In genomic region chr2:173076557-173077345, GRCh38 we compare ENCODE assay signal across 8 cellular contexts. TPM values are rescaled to one million over a fixed set of nuclear protein-coding genes. Genes with fewer than 3 reads are reported as not detected.
A peak's percentile ranks its signal among the peaks of the same experiment; 100 is the strongest.
DNase-seq lines count a peak whose midpoint lies in the region; ATAC-seq and TF ChIP-seq lines count a peak whose summit lies in the region.

No MANE protein-coding gene starts in this region.

- CTCF ChIA-PET in PC-3 (lab: Charles Lee), result no interaction called here

- H3K36me3 Mint-ChIP-seq in brain, result peaks cover 7% of the 10 kb centered on the region

- peaks cover 16 to 34% (median 26%) of the 10 kb centered on the region in 10 experiments for H3K4me1 ChIP-seq in BLaER1 treated with 17β-estradiol and CSF1 and Interleukin-3, amounts not matched to agents 10 nM and 100 nM
- H3K4me1 ChIP-seq in PC-3 (ENCODE audit: insufficient read depth, low read length), result peaks cover 38% of the 10 kb centered on the region

- H3K27ac Mint-ChIP-seq in brain, result peak overlapping the region; percentile 77 to 95 (median 92)

- H3K79me2 ChIP-seq in PC-3 (ENCODE audit: low read length), result peaks cover 49% of the 10 kb centered on the region

- peak overlapping the region; percentile 91 to 99 (median 96) for H3K27ac ChIP-seq in BLaER1 treated with 17β-estradiol and CSF1 and Interleukin-3, amounts not matched to agents 10 nM and 100 nM
- H3K27ac ChIP-seq in PC-3 (ENCODE audit: low read length), result peak overlapping the region; percentile 86

- ATAC-seq in GM18870 (IDR thresholded peaks at IDR 0.05; ENCODE audit: unreplicated experiment), result peak; percentile 35
- ATAC-seq in HG03103 (IDR thresholded peaks at IDR 0.05; ENCODE audit: low read depth, unreplicated experiment), result peak; percentile 28
- ATAC-seq in PC-3, result peak; percentile 4

- peaks cover 0 to 49% (median 30%) of the 10 kb centered on the region in 11 experiments; a peak in 15 of 22 replicates for H4K20me1 ChIP-seq in BLaER1 treated with 17β-estradiol and CSF1 and Interleukin-3, amounts not matched to agents 10 nM and 100 nM
- no peaks in the 10 kb centered on the region; the same call in 1 of the 2 replicates for H4K20me1 ChIP-seq in PC-3 (ENCODE audit: low read length)

- H3K4me2 ChIP-seq in BLaER1 treated with 17β-estradiol and CSF1 and Interleukin-3, amounts not matched to agents 10 nM and 100 nM, result peak overlapping the region; percentile 87 to 98 (median 91)
- peak overlapping the region; percentile 89 for H3K4me2 ChIP-seq in PC-3 (ENCODE audit: low read length)

- H3K4me3 Mint-ChIP-seq in brain, result peak overlapping the region; percentile 85 to 93 (median 91)

- no peaks in the 10 kb centered on the region for H3K27me3 ChIP-seq in BLaER1 treated with 17β-estradiol and CSF1 and Interleukin-3, amounts not matched to agents 10 nM and 100 nM
- no peaks in the 10 kb centered on the region for H3K27me3 ChIP-seq in PC-3 (ENCODE audit: low read length)

- H3K36me3 ChIP-seq in BLaER1 treated with 17β-estradiol and CSF1 and Interleukin-3, amounts not matched to agents 10 nM and 100 nM, result peaks cover 0 to 27% (median 17%) of the 10 kb centered on the region in 11 experiments; a peak in 19 of 22 replicates
- 0 out of 2 replicates have a peak, but pooled peaks cover 4% of the 10 kb centered on the region for H3K36me3 ChIP-seq in PC-3 (ENCODE audit: low read depth, low read length)

- no peak for TF ChIP-seq CTCF in PC-3 (conservative IDR thresholded peaks at IDR 0.05; ENCODE audit: low read depth, low read length)
- no peak for TF ChIP-seq CTCF in brain (conservative IDR thresholded peaks at IDR 0.05)

- H3K9me2 ChIP-seq in PC-3 (replicated peaks; ENCODE audit: low read length), result no peaks in the 10 kb centered on the region

- H3K9me3 Mint-ChIP-seq in brain, result no peaks in the 10 kb centered on the region

- H3K4me1 Mint-ChIP-seq in brain, result peaks cover 26% of the 10 kb centered on the region

- intact Hi-C loops in PC-3 (cut with micrococcal nuclease), result no loop called here

- H2AFZ ChIP-seq in PC-3 (ENCODE audit: low read length), result peak overlapping the region; percentile 64

- H3K27me3 Mint-ChIP-seq in brain, result peaks cover 21% of the 10 kb centered on the region

- POLR2A ChIA-PET in PC-3 (lab: Charles Lee; ENCODE audit: unreplicated experiment), result interaction anchor here (0.6 kb wide), 1 partner anchor 83 kb away, joined by 4 read pairs; no protein-coding TSS in a partner anchor

- peaks cover 6% of the 10 kb centered on the region for H3F3A ChIP-seq in PC-3 (ENCODE audit: low read length, unreplicated experiment)

- DNase-seq in PC-3 (peak; percentile 39), iris pigment epithelial cell (ENCODE audit: low read depth) (peak; percentile 56), NCI-H2029 (lab: John Stamatoyannopoulos, UW) (no peak)
- peak; percentile 8 for DNase-seq in stimulated activated CD4-positive, alpha-beta T cell treated with anti-CD3 and anti-CD28 coated beads, Interleukin-1b, Interleukin-23, amount 100 ng/mL, for 48 hours

- BruUV-seq in PC-3 (replicated peaks; lab: Mats Ljungman, UMichigan), result TSS peak; percentile 54

- peak overlapping the region; percentile 93 to 99 (median 97) for H3K9ac ChIP-seq in BLaER1 treated with 17β-estradiol and CSF1 and Interleukin-3, amounts not matched to agents 10 nM and 100 nM
- H3K9ac ChIP-seq in PC-3 (ENCODE audit: low read length), result peak overlapping the region; percentile 95

- H3K4me3 ChIP-seq in BLaER1 treated with 17β-estradiol and CSF1 and Interleukin-3, amounts not matched to agents 10 nM and 100 nM, result peak overlapping the region; percentile 77 to 93 (median 85)
- peak overlapping the region; percentile 90 for H3K4me3 ChIP-seq in PC-3 (ENCODE audit: low read length)

- 0 out of 22 replicates have a peak, but pooled peaks cover 0 to 7% (median 0%) of the 10 kb centered on the region in 11 experiments for H3K9me3 ChIP-seq in BLaER1 treated with 17β-estradiol and CSF1 and Interleukin-3, amounts not matched to agents 10 nM and 100 nM (replicated peaks in 1 of 11)
- no peaks in the 10 kb centered on the region for H3K9me3 ChIP-seq in PC-3 (ENCODE audit: low read length)

RNA-seq across cellular contexts. Expression of gene MAP3K20, which starts 1.1 kb away (rescaled TPM):
- 23.1 and 29.8 TPM in 2 replicates for total RNA-seq in PC-3 (2014; rRNA removed)
- polyA plus RNA-seq in brain (ENCODE audit: insufficient read depth, low read depth, low replicate concordance), result 12.3 TPM
